Comparison of ENCODE assay signal across 8 cellular contexts in genomic region chr1:54499097-54500029, GRCh38. TPM values are rescaled to one million over a fixed set of nuclear protein-coding genes. Genes with fewer than 3 reads are reported as not detected.
DNase-seq lines count a peak whose midpoint lies in the region; ATAC-seq and TF ChIP-seq lines count a peak whose summit lies in the region.

No MANE protein-coding gene starts in this region.

- ATAC-seq in left lobe of liver: peak; percentile 85
- ATAC-seq in HG03442 (IDR thresholded peaks at IDR 0.05; ENCODE audit: unreplicated experiment): no peak

- peaks cover 39% of the 10 kb centered on the region for H3K27me3 ChIP-seq in ACC112 (ENCODE audit: insufficient read depth, low read length)
- no peaks in the 10 kb centered on the region; the same call in 1 of the 2 replicates for H3K27me3 ChIP-seq in GM06990 (replicated peaks; ENCODE audit: control insufficient read depth, insufficient read depth, low read length)
- H3K27me3 ChIP-seq in testis: no peaks in the 10 kb centered on the region

- H3K79me2 ChIP-seq in ACC112 (ENCODE audit: control insufficient read depth, insufficient read depth, low read length, unreplicated experiment): no peaks in the 10 kb centered on the region

- intact Hi-C loops in testis (cut with DNase I; ENCODE audit: low total_unique reads): no loop called here

- H3K4me3 ChIP-seq in ACC112 (ENCODE audit: low read depth, low read length) (peak overlapping the region; percentile 67), GM06990 (replicated peaks; ENCODE audit: low read depth, low read length) (no peak overlapping the region), choroid plexus epithelial cell (ENCODE audit: low read depth, low read length) (peak overlapping the region; percentile 37), testis (peak overlapping the region; percentile 23 to 44)

- peak overlapping the region; percentile 31 for H2AFZ ChIP-seq in ACC112 (ENCODE audit: low read length, unreplicated experiment)

- H3K27ac ChIP-seq in ACC112 (ENCODE audit: low read depth, low read length) (no peak overlapping the region), testis (no peak overlapping the region)

- no peaks in the 10 kb centered on the region for H3K36me3 ChIP-seq in ACC112 (ENCODE audit: insufficient read depth, low read length)
- H3K36me3 ChIP-seq in GM06990 (ENCODE audit: control insufficient read depth, insufficient read depth, low read length): no peaks in the 10 kb centered on the region
- H3K36me3 ChIP-seq in testis (ENCODE audit: low read depth, missing control alignments): no peaks in the 10 kb centered on the region

- H3K4me1 ChIP-seq in ACC112 (ENCODE audit: control insufficient read depth, insufficient read depth, low read length, unreplicated experiment) (no peaks in the 10 kb centered on the region), testis (no peaks in the 10 kb centered on the region)

- peak; percentile 38 for TF ChIP-seq CTCF in GM06990 (IDR thresholded peaks at IDR 0.05; ENCODE audit: insufficient read depth, low read length, poor library complexity, severe bottlenecking)
- TF ChIP-seq CTCF in choroid plexus epithelial cell (conservative IDR thresholded peaks at IDR 0.05; ENCODE audit: low read depth, low read length): peak; percentile 68
- TF ChIP-seq CTCF in testis (IDR thresholded peaks at IDR 0.05): peak in 1 of 3 experiments; percentile 39

- no peaks in the 10 kb centered on the region for H3K9me3 ChIP-seq in testis

- TF ChIP-seq POLR2A in testis (IDR thresholded peaks at IDR 0.05): no peak

- no peak for DNase-seq in GM06990 (ENCODE audit: extremely low read depth, insufficient read length)
- peak; percentile 58 for DNase-seq in RKO (ENCODE audit: low spot score)
- DNase-seq in choroid plexus epithelial cell (ENCODE audit: low read depth): peak; percentile 68
- DNase-seq in left lobe of liver (ENCODE audit: low spot score): no peak
- DNase-seq in testis: peak; percentile 44
- DNase-seq in NCI-H2107 (lab: John Stamatoyannopoulos, UW): no peak

- 4 to 9% methylated on average over 20 to 50 of the region's 57 CpGs for WGBS in testis, 2 donors

RNA-seq across cellular contexts. Expression of gene ACOT11, which starts 48.7 kb away (rescaled TPM):
- total RNA-seq in left lobe of liver (1.5 TPM), testis (10 to 100 TPM; 19.1 to 33.8 TPM)
- 4.9 TPM for polyA plus RNA-seq in testis (ENCODE audit: insufficient read depth, low read depth, low replicate concordance)

Comparison
In these comparisons a context has a peak if more than half of its experiments do, and no peak if none do; other contexts are left out.
1. DNase-seq: peak in RKO (single experiment), choroid plexus epithelial cell (single experiment) and testis (single experiment); none in GM06990 (single experiment), left lobe of liver (single experiment) and NCI-H2107 (single experiment).